In the genomic region with DNA sequence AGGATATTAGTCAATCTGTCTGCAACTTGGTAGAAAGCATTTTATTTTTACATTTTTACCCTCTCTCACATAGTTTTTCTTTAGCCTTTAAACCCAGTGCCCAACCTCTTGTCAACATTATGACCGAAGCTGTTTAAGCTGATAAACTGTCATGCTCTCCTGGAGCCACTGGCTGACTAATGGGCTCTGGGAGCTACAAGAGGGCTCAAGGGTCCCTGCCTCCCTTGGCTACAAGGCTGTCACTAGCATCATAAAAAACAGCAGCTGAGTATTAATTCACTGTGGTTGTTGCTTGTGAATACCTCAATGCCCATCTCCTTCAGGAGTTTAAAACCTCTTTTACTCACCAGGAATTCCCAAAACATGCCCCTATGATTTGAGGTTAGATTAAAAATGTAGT, we compare ENCODE assay signal across 24 cellular contexts.
A peak's percentile ranks its signal among the peaks of the same experiment; 100 is the strongest.
DNase-seq lines count a peak whose midpoint lies in the region; TF ChIP-seq lines count a peak whose summit lies in the region.
"Had no signal": no experiment of that assay in that cellular context is flagged by ENCODE, and none has a peak within 500 bp of the region (broad histone marks: within the 10 kb centered on the region; RNA-seq: fewer than 3 reads in every experiment).

No MANE protein-coding gene starts in this region.

- no peaks in the 10 kb centered on the region for H3K4me1 ChIP-seq in hepatocyte (ENCODE audit: insufficient read depth)
- no peaks in the 10 kb centered on the region for H3K4me1 ChIP-seq in A673 (ENCODE audit: insufficient read depth, low read length, poor library complexity, severe bottlenecking)
- H3K4me1 ChIP-seq: BLaER1 treated with 17β-estradiol and CSF1 and Interleukin-3, amounts not matched to agents 10 nM and 100 nM; SJCRH30 had no signal

- no peak for TF ChIP-seq CTCF in hepatocyte (IDR thresholded peaks at IDR 0.05; ENCODE audit: poor library complexity)
- no peak for TF ChIP-seq CTCF in A673 (conservative IDR thresholded peaks at IDR 0.05; ENCODE audit: low read depth, low read length)

- H3K9me3 ChIP-seq in hepatocyte (ENCODE audit: low read depth), result no peaks in the 10 kb centered on the region
- H3K9me3 ChIP-seq in A673 (ENCODE audit: low read depth, low read length, poor library complexity, severe bottlenecking), result no peaks in the 10 kb centered on the region
- H3K9me3 ChIP-seq: BLaER1 treated with 17β-estradiol and CSF1 and Interleukin-3, amounts not matched to agents 10 nM and 100 nM; SJCRH30 had no signal

- BruUV-seq in A673 (replicated peaks; lab: Mats Ljungman, UMichigan), result no TSS peak

- POLR2A ChIA-PET in A673 (lab: Charles Lee; ENCODE audit: low non-redundant PET), result no interaction called here

- no peak overlapping the region for H2AFZ ChIP-seq in hepatocyte
- H2AFZ ChIP-seq: GM23248, PC-9 had no signal

- no peaks in the 10 kb centered on the region for H3K9me2 ChIP-seq in hepatocyte (replicated peaks; ENCODE audit: insufficient read depth)

- no peak overlapping the region for H3K27ac ChIP-seq in hepatocyte
- H3K27ac ChIP-seq in A673 (ENCODE audit: low read depth, low read length, poor library complexity, severe bottlenecking), result no peak overlapping the region
- H3K27ac ChIP-seq: BLaER1 treated with 17β-estradiol and CSF1 and Interleukin-3, amounts not matched to agents 10 nM and 100 nM; GM23248; PC-9; SJCRH30 had no signal

- no peaks in the 10 kb centered on the region for H3K27me3 ChIP-seq in hepatocyte
- H3K27me3 ChIP-seq in A673 (replicated peaks; ENCODE audit: insufficient read depth, low read depth, low read length, poor library complexity), result no peaks in the 10 kb centered on the region
- H3K27me3 ChIP-seq: BLaER1 treated with 17β-estradiol and CSF1 and Interleukin-3, amounts not matched to agents 10 nM and 100 nM; SJCRH30 had no signal

- no peak overlapping the region for H3K4me2 ChIP-seq in hepatocyte
- H3K4me2 ChIP-seq: BLaER1 treated with 17β-estradiol and CSF1 and Interleukin-3, amounts not matched to agents 10 nM and 100 nM; PC-9 had no signal

- intact Hi-C loops in A673 (cut with micrococcal nuclease; ENCODE audit: unreplicated experiment), result no loop called here

- H3K36me3 ChIP-seq in hepatocyte (replicated peaks; ENCODE audit: insufficient read depth, low read depth), result no peaks in the 10 kb centered on the region
- H3K36me3 ChIP-seq in A673 (ENCODE audit: insufficient read depth, low read length, poor library complexity, severe bottlenecking), result no peaks in the 10 kb centered on the region
- H3K36me3 ChIP-seq: BLaER1 treated with 17β-estradiol and CSF1 and Interleukin-3, amounts not matched to agents 10 nM and 100 nM; SJCRH30 had no signal

- H3K4me3 ChIP-seq in hepatocyte (no peak overlapping the region), A673 (ENCODE audit: low read depth, low read length, poor library complexity, severe bottlenecking) (no peak overlapping the region)
- H3K4me3 ChIP-seq: BLaER1 treated with 17β-estradiol and CSF1 and Interleukin-3, amounts not matched to agents 10 nM and 100 nM; GM12878; GM23248; PC-9; SJCRH30 had no signal

- WGBS in hepatocyte (ENCODE audit: low lambda C conversion rate, missing lambda C conversion rate), result 48% methylated on average over 1 of the region's 1 CpG

- CTCF ChIA-PET in A673 (lab: Charles Lee), result no interaction called here

- H4K20me1 ChIP-seq in hepatocyte (ENCODE audit: insufficient read depth, poor library complexity, severe bottlenecking), result no peaks in the 10 kb centered on the region
- H4K20me1 ChIP-seq: BLaER1 treated with 17β-estradiol and CSF1 and Interleukin-3, amounts not matched to agents 10 nM and 100 nM had no signal

- DNase-seq in NCI-H82 (lab: John Stamatoyannopoulos, UW) (peak; percentile 44), NCI-H82 treated with DMSO at 0.1 percent for 48 hours (lab: John Stamatoyannopoulos, UW; ENCODE audit: unreplicated experiment) (no peak), NCI-H510A treated with DMSO at 0.1 percent for 48 hours (lab: John Stamatoyannopoulos, UW) (peak; percentile 60), hepatocyte (ENCODE audit: low spot score) (peak; percentile 11), A673 (ENCODE audit: low spot score) (no peak)
- DNase-seq in activated CD4-positive, CD25-positive, alpha-beta regulatory T cell (lab: John Stamatoyannopoulos, UW), result no peak
- DNase-seq in stimulated activated CD4-positive, alpha-beta T cell treated with anti-CD3 and anti-CD28 coated beads, Interleukin-4, amount 100 ng/mL, for 4 hours, result no peak
- DNase-seq: AML-193; CD4-positive, alpha-beta T cell; DMS53; EL; GDM1; GM23248; H7; Kasumi-1; MV-4-11; NCI-H1105; NCI-H2081 treated with DMSO at 0.1 percent for 48 hours; NCI-H748 treated with DMSO at 0.1 percent for 48 hours; NK-92 treated with Interleukin-12 subunit alpha and Interleukin-12 subunit beta, amount 100 ng/mL, for 24 hours; PC-9; SJCRH30 had no signal

- H3K79me2 ChIP-seq in hepatocyte, result no peaks in the 10 kb centered on the region

Comparison
In these comparisons a context has a peak if more than half of its experiments do, and no peak if none do; other contexts are left out.
1. DNase-seq: peak in NCI-H82 (single experiment), NCI-H510A treated with DMSO at 0.1 percent for 48 hours (single experiment) and hepatocyte (single experiment); none in NCI-H82 treated with DMSO at 0.1 percent for 48 hours (single experiment), A673 (single experiment), activated CD4-positive, CD25-positive, alpha-beta regulatory T cell (0 of 4) and stimulated activated CD4-positive, alpha-beta T cell treated with anti-CD3 and anti-CD28 coated beads, Interleukin-4, amount 100 ng/mL, for 4 hours (0 of 2).